In genomic region chr10:11181996-11182395, GRCh38 we compare ENCODE assay signal across 15 cellular contexts.
DNase-seq lines count a peak whose midpoint lies in the region; ATAC-seq, FAIRE-seq and TF ChIP-seq lines count a peak whose summit lies in the region.
"Had no signal": no experiment of that assay in that cellular context is flagged by ENCODE, and none has a peak within 500 bp of the region (broad histone marks: within the 10 kb centered on the region; RNA-seq: fewer than 3 reads in every experiment).

No MANE protein-coding gene starts in this region.

- intact Hi-C loops in CD4-positive, alpha-beta T cell (cut with DNase I, micrococcal nuclease) = no loop called here
- intact Hi-C loops in mucosa of descending colon (cut with DNase I, micrococcal nuclease) = no loop called here

- H3K27me3 ChIP-seq in CD4-positive, alpha-beta T cell (ENCODE audit: control insufficient read depth, insufficient read depth, low read length) = no peaks in the 10 kb centered on the region
- H3K27me3 ChIP-seq: brain microvascular endothelial cell had no signal

- no peaks in the 10 kb centered on the region for H3K9me3 Mint-ChIP-seq in CD4-positive, alpha-beta T cell
- H3K9me3 Mint-ChIP-seq in IgD-negative memory B cell (peaks cover 0 to 8% (median 6%) of the 10 kb centered on the region in 3 donors), brain (peaks cover 9 to 40% (median 26%) of the 10 kb centered on the region in 5 experiments)
- peaks cover 0 to 14% (median 3%) of the 10 kb centered on the region in 9 donors for H3K9me3 Mint-ChIP-seq in naive thymus-derived CD8-positive, alpha-beta T cell

- CTCF ChIA-PET in CD4-positive, alpha-beta T cell (lab: Charles Lee) = interaction anchor here (0.7 to 1.6 kb wide), 4 partner anchors 13 to 39 kb away, joined by 3 to 7 read pairs (median 3); no protein-coding TSS in a partner anchor

- FAIRE-seq in urothelium cell line (lab: Jason Lieb, UNC) = no peak

- no peak for DNase-seq in CD4-positive, alpha-beta T cell
- no peak for DNase-seq in naive thymus-derived CD8-positive, alpha-beta T cell
- DNase-seq in urothelium cell line (ENCODE audit: low spot score) = no peak
- no peak for DNase-seq in mucosa of descending colon
- DNase-seq in NCI-H1105 (lab: John Stamatoyannopoulos, UW) = no peak
- no peak for DNase-seq in activated effector memory CD4-positive, alpha-beta T cell treated with anti-CD3 and anti-CD28 coated beads, Interleukin-2, amount 50 U/mL, for 16 hours
- DNase-seq: activated CD8-positive, alpha-beta memory T cell treated with anti-CD3 and anti-CD28 coated beads, Interleukin-2, amount 50 U/mL, for 4 hours; brain microvascular endothelial cell; COR-L47; endodermal cell; KBM-7; kidney glomerular epithelial cell; SHP77 had no signal

- H3K4me3 Mint-ChIP-seq in CD4-positive, alpha-beta T cell = peak overlapping the region; percentile 27
- H3K4me3 Mint-ChIP-seq in IgD-negative memory B cell = peak overlapping the region in 3 of 4 donors; percentile 19 to 32 (median 20)
- H3K4me3 Mint-ChIP-seq in brain = no peak overlapping the region
- H3K4me3 Mint-ChIP-seq in naive thymus-derived CD8-positive, alpha-beta T cell = peak overlapping the region in 9 of 10 donors; percentile 0 to 70 (median 46)
- H3K4me3 Mint-ChIP-seq: endodermal cell had no signal

- H3K36me3 Mint-ChIP-seq in CD4-positive, alpha-beta T cell (ENCODE audit: low read depth) = peaks cover 91% of the 10 kb centered on the region
- H3K36me3 Mint-ChIP-seq in IgD-negative memory B cell (peaks cover 20% of the 10 kb centered on the region), brain (peaks cover 95% of the 10 kb centered on the region)
- H3K36me3 Mint-ChIP-seq in naive thymus-derived CD8-positive, alpha-beta T cell = peaks cover 24 to 79% (median 50%) of the 10 kb centered on the region in 3 donors

- peaks cover 13% of the 10 kb centered on the region for H3K9me3 ChIP-seq in CD4-positive, alpha-beta T cell (ENCODE audit: control insufficient read depth, low read length)
- H3K9me3 ChIP-seq in mucosa of descending colon = peaks cover 5% of the 10 kb centered on the region

- no peak overlapping the region for H3K27ac Mint-ChIP-seq in CD4-positive, alpha-beta T cell
- H3K27ac Mint-ChIP-seq in IgD-negative memory B cell = peak overlapping the region; percentile 67 to 87 (median 76)
- H3K27ac Mint-ChIP-seq in brain = peak overlapping the region in 3 of 5 experiments; percentile 41 to 72 (median 53)
- H3K27ac Mint-ChIP-seq in naive thymus-derived CD8-positive, alpha-beta T cell = peak overlapping the region in 9 of 10 donors; percentile 35 to 94 (median 62)
- H3K27ac Mint-ChIP-seq: endodermal cell had no signal

- H3K36me3 ChIP-seq in mucosa of descending colon (ENCODE audit: low read depth) = no peaks in the 10 kb centered on the region
- H3K36me3 ChIP-seq: brain microvascular endothelial cell had no signal

- H3K4me1 ChIP-seq in mucosa of descending colon (ENCODE audit: low read depth) = no peaks in the 10 kb centered on the region

- H3K4me1 Mint-ChIP-seq in CD4-positive, alpha-beta T cell (ENCODE audit: low read depth) = peaks cover 59% of the 10 kb centered on the region
- H3K4me1 Mint-ChIP-seq in IgD-negative memory B cell = peaks cover 65 to 86% (median 65%) of the 10 kb centered on the region in 3 donors
- peaks cover 53% of the 10 kb centered on the region for H3K4me1 Mint-ChIP-seq in brain
- peaks cover 49 to 97% (median 59%) of the 10 kb centered on the region in 4 donors for H3K4me1 Mint-ChIP-seq in naive thymus-derived CD8-positive, alpha-beta T cell

- no peak for TF ChIP-seq CTCF in CD4-positive, alpha-beta T cell (IDR thresholded peaks at IDR 0.05)
- TF ChIP-seq CTCF in brain (conservative IDR thresholded peaks at IDR 0.05) (no peak), mucosa of descending colon (IDR thresholded peaks at IDR 0.05) (no peak)

- POLR2A ChIA-PET in CD4-positive, alpha-beta T cell (lab: Charles Lee) = interaction anchor here (1.0 to 19.5 kb wide), 8 partner anchors 8 to 70 kb away, joined by 3 to 1077 read pairs (median 5); no protein-coding TSS in a partner anchor
- POLR2A ChIA-PET in naive thymus-derived CD8-positive, alpha-beta T cell (lab: Charles Lee) = interaction anchor here (0.8 to 1.6 kb wide), 8 partner anchors 9 to 68 kb away, joined by 3 to 6 read pairs (median 4); no protein-coding TSS in a partner anchor

- no peak for ATAC-seq in CD4-positive, alpha-beta T cell (ENCODE audit: poor library complexity)
- no peak for ATAC-seq in naive thymus-derived CD8-positive, alpha-beta T cell
- ATAC-seq in mucosa of descending colon = no peak

- no peaks in the 10 kb centered on the region for H3K27me3 Mint-ChIP-seq in CD4-positive, alpha-beta T cell
- H3K27me3 Mint-ChIP-seq in IgD-negative memory B cell = no peaks in the 10 kb centered on the region
- peaks cover 3% of the 10 kb centered on the region for H3K27me3 Mint-ChIP-seq in brain
- no peaks in the 10 kb centered on the region for H3K27me3 Mint-ChIP-seq in naive thymus-derived CD8-positive, alpha-beta T cell

- H3K4me3 ChIP-seq in mucosa of descending colon = no peak overlapping the region

- peak overlapping the region; percentile 75 for H3K27ac ChIP-seq in CD4-positive, alpha-beta T cell (ENCODE audit: low read depth, low read length)
- H3K27ac ChIP-seq: brain microvascular endothelial cell had no signal

Comparison
In these comparisons a context has a peak if more than half of its experiments do, and no peak if none do; other contexts are left out.
1. H3K4me3 Mint-ChIP-seq: peak in CD4-positive, alpha-beta T cell (single experiment), IgD-negative memory B cell (3 of 4) and naive thymus-derived CD8-positive, alpha-beta T cell (9 of 10); none in brain (0 of 5).